In genomic region chr3:11651900-11652299, GRCh38 we compare ENCODE assay signal across 9 cellular contexts. TPM values are rescaled to one million over a fixed set of nuclear protein-coding genes. Genes with fewer than 3 reads are reported as not detected.
DNase-seq lines count a peak whose midpoint lies in the region; ATAC-seq and TF ChIP-seq lines count a peak whose summit lies in the region.
"Had no signal": no experiment of that assay in that cellular context is flagged by ENCODE, and none has a peak within 500 bp of the region (broad histone marks: within the 10 kb centered on the region; RNA-seq: fewer than 3 reads in every experiment).

No MANE protein-coding gene starts in this region.

- H3F3A ChIP-seq in Loucy (ENCODE audit: low read depth) = no peaks in the 10 kb centered on the region

- no peak overlapping the region for H3K4me3 ChIP-seq in CD4-positive, CD25-positive, alpha-beta regulatory T cell (ENCODE audit: low read depth, low read length)
- H3K4me3 ChIP-seq in Loucy (ENCODE audit: low read length, poor library complexity, severe bottlenecking) (no peak overlapping the region), brain microvascular endothelial cell (ENCODE audit: low read depth, low read length) (no peak overlapping the region)

- H3K4me1 ChIP-seq in CD4-positive, CD25-positive, alpha-beta regulatory T cell (ENCODE audit: control insufficient read depth, insufficient read depth, low read length, poor library complexity, severe bottlenecking) = no peaks in the 10 kb centered on the region
- peaks cover 7% of the 10 kb centered on the region for H3K4me1 ChIP-seq in Loucy (ENCODE audit: insufficient read depth, low read length, poor library complexity, severe bottlenecking)

- no peak overlapping the region for H3K4me3 Mint-ChIP-seq in CD4-positive, CD25-positive, alpha-beta regulatory T cell
- H3K4me3 Mint-ChIP-seq in mesothelial cell of epicardium = no peak overlapping the region
- H3K4me3 Mint-ChIP-seq: central memory CD8-positive, alpha-beta T cell had no signal

- no peak overlapping the region for H3K27ac Mint-ChIP-seq in CD4-positive, CD25-positive, alpha-beta regulatory T cell
- H3K27ac Mint-ChIP-seq in mesothelial cell of epicardium = no peak overlapping the region

- no peak overlapping the region for H3K4me2 ChIP-seq in Loucy (ENCODE audit: low read depth, low read length, poor library complexity, severe bottlenecking)

- H4K20me1 ChIP-seq in Loucy (ENCODE audit: insufficient read depth, low read length, poor library complexity, severe bottlenecking) = no peaks in the 10 kb centered on the region

- no peaks in the 10 kb centered on the region for H3K27me3 ChIP-seq in CD4-positive, CD25-positive, alpha-beta regulatory T cell (ENCODE audit: control insufficient read depth, insufficient read depth, low read length)
- no peaks in the 10 kb centered on the region for H3K27me3 ChIP-seq in Loucy (ENCODE audit: insufficient read depth, low read length, poor library complexity, severe bottlenecking)
- no peaks in the 10 kb centered on the region for H3K27me3 ChIP-seq in brain microvascular endothelial cell (replicated peaks)

- ATAC-seq in CD4-positive, CD25-positive, alpha-beta regulatory T cell (ENCODE audit: low read depth in 2 of 2) = no peak
- ATAC-seq in GM18520 (IDR thresholded peaks at IDR 0.05; ENCODE audit: unreplicated experiment) (no peak), GM19328 (IDR thresholded peaks at IDR 0.05; ENCODE audit: unreplicated experiment) (no peak)

- DNase-seq in CD4-positive, CD25-positive, alpha-beta regulatory T cell = peak in 2 of 3 donors; percentile 52 to 65
- no peak for DNase-seq in brain microvascular endothelial cell
- no peak for DNase-seq in mesothelial cell of epicardium (ENCODE audit: low spot score in 2 of 2, unreplicated experiment in 2 of 2)
- DNase-seq in GDM1 (lab: John Stamatoyannopoulos, UW) = no peak
- no peak for DNase-seq in Ammon's horn (ENCODE audit: low spot score)

- H3K36me3 Mint-ChIP-seq in CD4-positive, CD25-positive, alpha-beta regulatory T cell = no peaks in the 10 kb centered on the region
- no peaks in the 10 kb centered on the region for H3K36me3 Mint-ChIP-seq in mesothelial cell of epicardium

- TF ChIP-seq CTCF in Loucy (conservative IDR thresholded peaks at IDR 0.05; ENCODE audit: low read length) = peak; percentile 62
- no peak for TF ChIP-seq CTCF in brain microvascular endothelial cell (IDR thresholded peaks at IDR 0.05; ENCODE audit: low read depth, low read length, missing control alignments)
- peak; percentile 92 for TF ChIP-seq CTCF in mesothelial cell of epicardium (IDR thresholded peaks at IDR 0.05; ENCODE audit: unreplicated experiment)

- H2AFZ ChIP-seq in Loucy (ENCODE audit: low read length) = no peak overlapping the region

- no peaks in the 10 kb centered on the region for H3K9me3 Mint-ChIP-seq in CD4-positive, CD25-positive, alpha-beta regulatory T cell
- no peaks in the 10 kb centered on the region for H3K9me3 Mint-ChIP-seq in mesothelial cell of epicardium
- H3K9me3 Mint-ChIP-seq: central memory CD8-positive, alpha-beta T cell had no signal

- H3K79me2 ChIP-seq in Loucy (ENCODE audit: insufficient read depth, low read length) = no peaks in the 10 kb centered on the region

- H3K27me3 Mint-ChIP-seq in CD4-positive, CD25-positive, alpha-beta regulatory T cell = peaks cover 8% of the 10 kb centered on the region
- no peaks in the 10 kb centered on the region for H3K27me3 Mint-ChIP-seq in mesothelial cell of epicardium (ENCODE audit: low read depth)
- H3K27me3 Mint-ChIP-seq: central memory CD8-positive, alpha-beta T cell had no signal

- in situ Hi-C loops in brain microvascular endothelial cell (cut with HindIII; ENCODE audit: low pct_ligation_motif_present, low sequenced_read_pairs) = no loop called here

- peaks cover 0 to 4% (median 1%) of the 10 kb centered on the region in 4 donors for H3K4me1 Mint-ChIP-seq in CD4-positive, CD25-positive, alpha-beta regulatory T cell
- peaks cover 14% of the 10 kb centered on the region for H3K4me1 Mint-ChIP-seq in mesothelial cell of epicardium

- H3K9ac ChIP-seq in Loucy (ENCODE audit: low read depth, low read length, poor library complexity, severe bottlenecking) = no peak overlapping the region

- H3K36me3 ChIP-seq in CD4-positive, CD25-positive, alpha-beta regulatory T cell (ENCODE audit: control insufficient read depth, insufficient read depth, low read length) = no peaks in the 10 kb centered on the region
- H3K36me3 ChIP-seq in Loucy (ENCODE audit: insufficient read depth, low read length) = no peaks in the 10 kb centered on the region
- H3K36me3 ChIP-seq in brain microvascular endothelial cell (replicated peaks) = no peaks in the 10 kb centered on the region

- H3K9me2 ChIP-seq in Loucy (replicated peaks; ENCODE audit: low read depth, low read length) = no peaks in the 10 kb centered on the region

- no peak overlapping the region for H3K27ac ChIP-seq in CD4-positive, CD25-positive, alpha-beta regulatory T cell (ENCODE audit: insufficient read depth, low read length, poor library complexity, severe bottlenecking)
- peak overlapping the region; percentile 35 for H3K27ac ChIP-seq in brain microvascular endothelial cell

- H3K9me3 ChIP-seq in CD4-positive, CD25-positive, alpha-beta regulatory T cell (ENCODE audit: control insufficient read depth in 2 of 2, low read length in 2 of 2) = no peaks in the 10 kb centered on the region
- no peaks in the 10 kb centered on the region for H3K9me3 ChIP-seq in Loucy (ENCODE audit: insufficient read depth, low read depth, low read length)

RNA-seq across cellular contexts. Expression of gene VGLL4, which starts 8.2 kb away (rescaled TPM):
- total RNA-seq in CD4-positive, CD25-positive, alpha-beta regulatory T cell = 16.3 TPM
- 10 to 100 TPM in 3 of 4 donors, 1 to 10 TPM in 1; 8.5 to 15.6 (median 12.8) TPM for polyA plus RNA-seq in CD4-positive, CD25-positive, alpha-beta regulatory T cell
- 137 to 140 TPM (median 138 TPM) in 3 replicates for total RNA-seq in mesothelial cell of epicardium

Comparison
In these comparisons a context has a peak if more than half of its experiments do, and no peak if none do; other contexts are left out.
1. DNase-seq: peak in CD4-positive, CD25-positive, alpha-beta regulatory T cell (2 of 3); none in brain microvascular endothelial cell (single experiment), mesothelial cell of epicardium (0 of 2), GDM1 (single experiment) and Ammon's horn (single experiment).